Comparison of ENCODE assay signal across 9 cellular contexts in the genomic region with DNA sequence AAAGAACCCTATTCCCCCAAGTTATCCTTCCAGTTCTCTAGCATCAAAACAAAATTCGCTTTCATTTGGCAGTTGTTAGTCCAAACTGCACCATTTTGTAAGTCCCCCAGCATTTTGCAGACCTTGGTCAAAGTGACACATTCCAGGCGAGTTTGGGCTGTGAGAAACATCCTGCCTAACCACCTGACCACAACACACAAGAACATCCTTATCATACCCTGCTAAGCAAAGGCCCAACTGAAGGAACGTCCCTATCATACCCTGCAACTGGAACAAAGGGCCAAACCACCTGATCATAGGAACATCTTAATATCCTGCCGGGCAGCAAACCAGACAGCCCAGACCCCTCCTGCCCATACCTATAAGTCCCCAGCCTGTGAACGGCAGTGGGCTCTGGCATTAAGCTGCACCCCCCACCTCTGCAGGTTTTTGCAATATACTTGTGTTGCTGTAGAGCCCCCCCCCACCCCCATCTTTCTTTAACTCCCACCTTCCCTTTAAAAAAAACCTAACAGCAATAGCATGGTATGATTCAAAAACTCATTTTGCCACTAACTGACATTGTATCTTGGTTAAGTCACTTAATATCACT. TPM values are rescaled to one million over a fixed set of nuclear protein-coding genes. Genes with fewer than 3 reads are reported as not detected.
DNase-seq lines count a peak whose midpoint lies in the region; ATAC-seq, FAIRE-seq and TF ChIP-seq lines count a peak whose summit lies in the region.
"Had no signal": no experiment of that assay in that cellular context is flagged by ENCODE, and none has a peak within 500 bp of the region (broad histone marks: within the 10 kb centered on the region; RNA-seq: fewer than 3 reads in every experiment).

No MANE protein-coding gene starts in this region.

- H3K36me3 ChIP-seq in Caco-2 (ENCODE audit: control insufficient read depth, insufficient read depth, low read length) (no peaks in the 10 kb centered on the region), Karpas-422 (ENCODE audit: insufficient read depth, low read length) (peaks cover 6% of the 10 kb centered on the region; the same call in 1 of the 2 replicates), K562 (ENCODE audit: control insufficient read depth, insufficient read depth, low read length) (peaks cover 19% of the 10 kb centered on the region; the same call in 2 of the 3 replicates), pancreas (peaks cover 0 to 4% (median 0%) of the 10 kb centered on the region in 3 donors)

- peak overlapping the region; percentile 94 for H3K4me3 Mint-ChIP-seq in Caco-2 (ENCODE audit: unreplicated experiment)

- no peaks in the 10 kb centered on the region for H3K9me1 ChIP-seq in K562 (ENCODE audit: control insufficient read depth, insufficient read depth, low read length)

- H2AFZ ChIP-seq in Karpas-422 (ENCODE audit: low read length) (no peak overlapping the region), K562 (ENCODE audit: low read depth, low read length) (no peak overlapping the region)

- peak overlapping the region; percentile 81 for H3K4me2 ChIP-seq in Karpas-422 (ENCODE audit: low read depth, low read length, poor library complexity, severe bottlenecking)
- H3K4me2 ChIP-seq in K562 (ENCODE audit: insufficient read depth, low read length), result peak overlapping the region; percentile 72

- H3K4me3 ChIP-seq in Caco-2 (ENCODE audit: low read depth, low read length) (no peak overlapping the region), Karpas-422 (ENCODE audit: low read length) (peak overlapping the region; percentile 85), K562 (peak overlapping the region; percentile 76), pancreas (no peak overlapping the region)

- H3K9me3 ChIP-seq in Caco-2, result no peaks in the 10 kb centered on the region
- no peaks in the 10 kb centered on the region for H3K9me3 ChIP-seq in Karpas-422 (ENCODE audit: low read length)
- no peaks in the 10 kb centered on the region; the same call in 1 of the 2 replicates for H3K9me3 ChIP-seq in K562 (replicated peaks; ENCODE audit: control insufficient read depth, insufficient read depth, low read depth, low read length)
- H3K9me3 ChIP-seq in pancreas, result no peaks in the 10 kb centered on the region

- no peaks in the 10 kb centered on the region for H3K9me2 ChIP-seq in Karpas-422 (replicated peaks; ENCODE audit: insufficient read depth, low read length)

- peak overlapping the region; percentile 74 for H3K27ac Mint-ChIP-seq in Caco-2 (ENCODE audit: unreplicated experiment)

- no peak overlapping the region for H3K27ac ChIP-seq in Karpas-422 (ENCODE audit: low read length)
- peak overlapping the region; percentile 99 for H3K27ac ChIP-seq in K562 (ENCODE audit: extremely low read depth, low read depth, low read length)
- no peak overlapping the region for H3K27ac ChIP-seq in pancreas

- BruUV-seq in Caco-2 (replicated peaks; lab: Mats Ljungman, UMichigan) (no TSS peak), K562 (replicated peaks; lab: Mats Ljungman, UMichigan) (no TSS peak)

- no peak for TF ChIP-seq RAD21 in K562 (CRISPR knock-in tag; conservative IDR thresholded peaks at IDR 0.05 in 1 of 2, IDR thresholded peaks at IDR 0.05 in 1 of 2)

- no peak for TF ChIP-seq POLR2A in K562 (conservative IDR thresholded peaks at IDR 0.05)

- in situ Hi-C loops in K562 (cut with MboI), result no loop called here

- H3K27me3 Mint-ChIP-seq in Caco-2 (ENCODE audit: insufficient read depth, unreplicated experiment), result no peaks in the 10 kb centered on the region

- H3K4me1 ChIP-seq in Caco-2 (peaks cover 38% of the 10 kb centered on the region), Karpas-422 (ENCODE audit: low read length) (peaks cover 39% of the 10 kb centered on the region), K562 (replicated peaks in 1 of 2; ENCODE audit: control insufficient read depth in 2 of 2, insufficient read depth in 2 of 2, low read length in 2 of 2) (peaks cover 0 to 22% of the 10 kb centered on the region in 2 experiments; a peak in 3 of 5 replicates), pancreas (peaks cover 0 to 11% (median 7%) of the 10 kb centered on the region in 3 donors)

- peaks cover 36% of the 10 kb centered on the region for H3K36me3 Mint-ChIP-seq in Caco-2 (ENCODE audit: insufficient read depth, unreplicated experiment)

- H3K9me3 Mint-ChIP-seq in Caco-2 (ENCODE audit: unreplicated experiment), result no peaks in the 10 kb centered on the region

- H3K79me2 ChIP-seq in Karpas-422 (ENCODE audit: low read length) (peaks cover 72% of the 10 kb centered on the region), K562 (ENCODE audit: control insufficient read depth, insufficient read depth, low read length) (peaks cover 71% of the 10 kb centered on the region)

- H3K9ac ChIP-seq in Karpas-422 (ENCODE audit: low read length) (peak overlapping the region; percentile 7; the same call in 1 of the 2 replicates), K562 (ENCODE audit: insufficient read depth in 1 of 2, low read depth in 2 of 2, low read length in 2 of 2) (peak overlapping the region in 1 of 2 experiments; percentile 80; a peak in 2 of 4 replicates)

- TF ChIP-seq CTCF in Caco-2 (IDR thresholded peaks at IDR 0.05; ENCODE audit: insufficient read depth in 1 of 2, low read depth in 1 of 2, low read length in 1 of 2, severe bottlenecking in 1 of 2, unreplicated experiment in 1 of 2), result no peak
- no peak for TF ChIP-seq CTCF in K562 (IDR thresholded peaks at IDR 0.05 in 2 of 3, conservative IDR thresholded peaks at IDR 0.05 in 1 of 3; ENCODE audit: insufficient read depth in 2 of 3, low read depth in 1 of 3, low read length in 3 of 3)
- no peak for TF ChIP-seq CTCF in pancreas (IDR thresholded peaks at IDR 0.05)

- peak; percentile 70 to 79 for DNase-seq in Caco-2
- no peak for DNase-seq in Karpas-422
- DNase-seq in K562 (ENCODE audit: extremely low read depth in 1 of 4, low spot score in 3 of 4), result peak; percentile 33 to 77 (median 40)
- DNase-seq in myocyte (ENCODE audit: low read depth), result peak; percentile 87
- no peak for DNase-seq in pancreas
- DNase-seq in NCI-H146 treated with DMSO at 0.1 percent for 48 hours (lab: John Stamatoyannopoulos, UW; ENCODE audit: unreplicated experiment), result no peak
- no peak for DNase-seq in DMS79 (lab: John Stamatoyannopoulos, UW)
- DNase-seq: NCI-H2029 had no signal

- ATAC-seq in K562 (peak; percentile 44), pancreas (no peak), GM19351 (IDR thresholded peaks at IDR 0.05; ENCODE audit: unreplicated experiment) (no peak)

- 0% methylated on average over 4 of the region's 5 CpGs for WGBS in K562 (ENCODE audit: insufficient coverage, low coverage, missing lambda C conversion rate)
- 59 to 62% methylated on average over 5 of the region's 5 CpGs for WGBS in pancreas, 2 donors

- CTCF ChIA-PET in Caco-2 (lab: Charles Lee) (no interaction called here), K562 (lab: Yijun Ruan, JAX; ENCODE audit: low intra/inter-chr PET ratio) (no interaction called here)

- peak; percentile 89 for FAIRE-seq in K562 (lab: Jason Lieb, UNC)
- no peak for FAIRE-seq in pancreas (lab: Jason Lieb, UNC)

- POLR2A ChIA-PET in Caco-2 (lab: Charles Lee) (no interaction called here), K562 (lab: Yijun Ruan, JAX) (no interaction called here)

- intact Hi-C loops in Caco-2 (cut with micrococcal nuclease; ENCODE audit: unreplicated experiment), result loop anchor here (10.0 kb wide), 1 partner anchor 180 kb away; no protein-coding TSS in a partner anchor
- intact Hi-C loops in K562 (cut with micrococcal nuclease), result loop anchor here (5.0 kb wide), 1 partner anchor 153 kb away; a partner anchor contains a TSS
- intact Hi-C loops in pancreas (cut with DNase I), result loop anchor here in 1 of 3 donors (10.0 kb wide), 1 partner anchor 60 kb away; no protein-coding TSS in a partner anchor

- peaks cover 28% of the 10 kb centered on the region for H3K4me1 Mint-ChIP-seq in Caco-2 (ENCODE audit: low read depth, unreplicated experiment)

- H3K27me3 ChIP-seq in Caco-2 (replicated peaks; ENCODE audit: control insufficient read depth, insufficient read depth, low read length), result no peaks in the 10 kb centered on the region
- H3K27me3 ChIP-seq in Karpas-422 (ENCODE audit: low read length), result no peaks in the 10 kb centered on the region
- no peaks in the 10 kb centered on the region for H3K27me3 ChIP-seq in K562 (ENCODE audit: control insufficient read depth in 2 of 2, insufficient read depth in 2 of 2, low read length in 2 of 2)
- H3K27me3 ChIP-seq in pancreas, result no peaks in the 10 kb centered on the region

- peak; percentile 64; the same call in 1 of the 2 replicates for TF ChIP-seq EP300 in K562 (IDR thresholded peaks at IDR 0.05; ENCODE audit: low read length)

- H4K20me1 ChIP-seq in Karpas-422 (ENCODE audit: insufficient read depth, low read depth, low read length) (peaks cover 28% of the 10 kb centered on the region), K562 (replicated peaks; ENCODE audit: control insufficient read depth, insufficient read depth, low read length) (no peaks in the 10 kb centered on the region)

TF ChIP-seq in K562, 482 proteins besides CTCF, POLR2A, EP300 and RAD21 (continues in another document):
- no peak for TF ChIP-seq MTF1 (CRISPR knock-in tag; IDR thresholded peaks at IDR 0.05; ENCODE audit: borderline replicate concordance)
- TF ChIP-seq STAT5A (IDR thresholded peaks at IDR 0.05; ENCODE audit: borderline replicate concordance, low read length), result peak; percentile 43; the same call in 1 of the 2 replicates
- peak; percentile 33; the same call in 1 of the 2 replicates for TF ChIP-seq FOSL1 (tag; conservative IDR thresholded peaks at IDR 0.05)

RNA-seq across cellular contexts. Expression of a gene that starts 2.7 kb away (rescaled TPM):
- total RNA-seq in Caco-2 (2022) (69.4 and 72.7 TPM in 2 replicates), K562 (2014; rRNA removed) (18.1 and 21.7 TPM in 2 replicates), K562 (2014; rRNA removed; fragmentation: Illumina TruSeq; extraction: Trizol) (29.0 and 31.5 TPM in 2 replicates), K562 (2015; rRNA removed; fragmentation: Illumina TruSeq; extraction: Trizol) (40.9 and 42.8 TPM in 2 replicates), K562 (2021) (25.9 and 35.5 TPM in 2 replicates), myocyte (128 and 146 TPM in 2 replicates), pancreas (10 to 100 TPM; 13.7 to 24.0 (median 16.1) TPM)
- total RNA-seq in Karpas-422 (2014; rRNA removed; shearing (Covaris generic); ENCODE audit: low replicate concordance), result 53.3 and 98.8 TPM in 2 replicates
- total RNA-seq in K562 (2011; cell fraction: chromatin; rRNA removed; ENCODE audit: low replicate concordance), result 47.4 and 109 TPM in 2 replicates
- 16.8 and 25.7 TPM in 2 replicates for total RNA-seq in K562 (2011; cell fraction: nucleolus; rRNA removed)
- total RNA-seq in K562 (2011; cell fraction: nucleoplasm; rRNA removed), result 48.0 and 56.9 TPM in 2 replicates
- polyA plus RNA-seq in K562 (2011; rRNA removed) (17.6 and 22.4 TPM in 2 replicates), K562 (2014; fragmentation: Illumina TruSeq; extraction: Trizol) (31.1 and 41.2 TPM in 2 replicates), K562 (2014; fragmentation: Nextera tagmentation; extraction: Ambion mirVana) (10 to 100 TPM; 10.0 to 12.0 TPM), K562 (2014; rRNA removed) (16.2 and 18.8 TPM in 2 replicates), pancreas (10 to 100 TPM in 1 of 2 donors, 1 to 10 TPM in 1; 9.5 to 21.6 TPM)
- polyA plus RNA-seq in K562 (2011; cell fraction: cytosol; rRNA removed), result 12.4 and 18.5 TPM in 2 replicates
- 37.6 and 44.8 TPM in 2 replicates for polyA plus RNA-seq in K562 (2011; cell fraction: nucleus; rRNA removed)
- 14.8 and 17.1 TPM in 2 replicates for polyA plus RNA-seq in K562 (2012)
- polyA minus RNA-seq in K562 (2011; rRNA and poly(A)+ RNA removed), result 65.3 and 73.0 TPM in 2 replicates
- 10.9 and 21.6 TPM in 2 replicates for polyA minus RNA-seq in K562 (2011; cell fraction: cytosol; rRNA and poly(A)+ RNA removed)
- polyA minus RNA-seq in K562 (2011; cell fraction: nucleus; rRNA and poly(A)+ RNA removed), result 20.2 and 37.7 TPM in 2 replicates
- 41.5 TPM for polyA plus RNA-seq in myocyte (2012)

Comparison
In these comparisons a context has a peak if more than half of its experiments do, and no peak if none do; other contexts are left out.
1. DNase-seq: peak in Caco-2 (2 of 2), K562 (4 of 4) and myocyte (single experiment); none in Karpas-422 (single experiment), pancreas (0 of 6), NCI-H146 treated with DMSO at 0.1 percent for 48 hours (single experiment) and DMS79 (single experiment).
2. H3K4me3 ChIP-seq: peak in Karpas-422 (single experiment) and K562 (single experiment); none in Caco-2 (single experiment) and pancreas (0 of 4).